Comparison of ENCODE assay signal across 1 cellular context in genomic region chr1:33295450-33296081, GRCh38.
A peak's percentile ranks its signal among the peaks of the same experiment; 100 is the strongest.
TF ChIP-seq lines count a peak whose summit lies in the region.

No MANE protein-coding gene starts in this region.

TF ChIP-seq in HepG2, 621 proteins besides CTCF, POLR2A, EP300 and RAD21 (continued from another document):
- TF ChIP-seq, protein P1, sequence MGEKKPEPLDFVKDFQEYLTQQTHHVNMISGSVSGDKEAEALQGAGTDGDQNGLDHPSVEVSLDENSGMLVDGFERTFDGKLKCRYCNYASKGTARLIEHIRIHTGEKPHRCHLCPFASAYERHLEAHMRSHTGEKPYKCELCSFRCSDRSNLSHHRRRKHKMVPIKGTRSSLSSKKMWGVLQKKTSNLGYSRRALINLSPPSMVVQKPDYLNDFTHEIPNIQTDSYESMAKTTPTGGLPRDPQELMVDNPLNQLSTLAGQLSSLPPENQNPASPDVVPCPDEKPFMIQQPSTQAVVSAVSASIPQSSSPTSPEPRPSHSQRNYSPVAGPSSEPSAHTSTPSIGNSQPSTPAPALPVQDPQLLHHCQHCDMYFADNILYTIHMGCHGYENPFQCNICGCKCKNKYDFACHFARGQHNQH (CRISPR knock-in tag; IDR thresholded peaks at IDR 0.05) = 0 out of 2 replicates have a peak, but pooled peaks have one; percentile 21
- TF ChIP-seq ZSCAN9 (CRISPR knock-in tag; IDR thresholded peaks at IDR 0.05; ENCODE audit: borderline replicate concordance) (no peak; the same call in 1 of the 2 replicates), THAP11 (CRISPR knock-in tag; IDR thresholded peaks at IDR 0.05) (0 out of 2 replicates have a peak, but pooled peaks have one; percentile 38), ELF1 (CRISPR knock-in tag; IDR thresholded peaks at IDR 0.05) (0 out of 2 replicates have a peak, but pooled peaks have one; percentile 35), SMARCC2 (IDR thresholded peaks at IDR 0.05) (no peak), ZNF20 (CRISPR knock-in tag; IDR thresholded peaks at IDR 0.05) (no peak), GABPB1 (CRISPR knock-in tag; IDR thresholded peaks at IDR 0.05) (0 out of 2 replicates have a peak, but pooled peaks have one; percentile 33), YY1 (IDR thresholded peaks at IDR 0.05; ENCODE audit: insufficient read depth, insufficient replicate concordance, low read depth, low read length) (peak; percentile 30), THRA (CRISPR knock-in tag; IDR thresholded peaks at IDR 0.05; ENCODE audit: borderline replicate concordance) (0 out of 2 replicates have a peak, but pooled peaks have one; percentile 33), SALL1 (CRISPR knock-in tag; IDR thresholded peaks at IDR 0.05) (peak; percentile 68), ZNF333 (CRISPR knock-in tag; IDR thresholded peaks at IDR 0.05; ENCODE audit: borderline replicate concordance) (no peak), HCFC1 (IDR thresholded peaks at IDR 0.05; ENCODE audit: low read depth, low read length) (no peak), ZSCAN25 (CRISPR knock-in tag; IDR thresholded peaks at IDR 0.05) (0 out of 2 replicates have a peak, but pooled peaks have one; percentile 33), BCL6 (CRISPR knock-in tag; IDR thresholded peaks at IDR 0.05) (no peak), RXRB (CRISPR knock-in tag; IDR thresholded peaks at IDR 0.05; ENCODE audit: borderline replicate concordance) (peak; percentile 40; the same call in 1 of the 2 replicates), ZFX (CRISPR knock-in tag; IDR thresholded peaks at IDR 0.05; ENCODE audit: low read depth) (peak; percentile 50), ZNF784 (CRISPR knock-in tag; IDR thresholded peaks at IDR 0.05; ENCODE audit: borderline replicate concordance) (no peak), FOXC1 (CRISPR knock-in tag; IDR thresholded peaks at IDR 0.05; ENCODE audit: borderline replicate concordance) (no peak), ZNF619 (CRISPR knock-in tag; IDR thresholded peaks at IDR 0.05) (0 out of 2 replicates have a peak, but pooled peaks have one; percentile 52), ZNF10 (CRISPR knock-in tag; IDR thresholded peaks at IDR 0.05; ENCODE audit: borderline replicate concordance, low read depth) (no peak), SMC3 (IDR thresholded peaks at IDR 0.05; ENCODE audit: low read length) (peak; percentile 88), MAZ (IDR thresholded peaks at IDR 0.05; ENCODE audit: borderline replicate concordance, low read depth, low read length) (no peak), MAZ (CRISPR knock-in tag; IDR thresholded peaks at IDR 0.05; ENCODE audit: low read depth) (0 out of 2 replicates have a peak, but pooled peaks have one; percentile 34), MXD3 (CRISPR knock-in tag; IDR thresholded peaks at IDR 0.05) (0 out of 2 replicates have a peak, but pooled peaks have one; percentile 18), CCDC6 (CRISPR knock-in tag; IDR thresholded peaks at IDR 0.05) (peak; percentile 48; the same call in 1 of the 2 replicates), ELF3 (CRISPR knock-in tag; IDR thresholded peaks at IDR 0.05) (0 out of 2 replicates have a peak, but pooled peaks have one; percentile 39), XRCC5 (optimal IDR thresholded peaks at IDR 0.05; ENCODE audit: low read length) (peak; percentile 60), CHD4 (IDR thresholded peaks at IDR 0.05; ENCODE audit: borderline replicate concordance, low read length) (peak; percentile 34; the same call in 1 of the 2 replicates), ETV5 (CRISPR knock-in tag; IDR thresholded peaks at IDR 0.05; ENCODE audit: borderline replicate concordance) (peak; percentile 43; the same call in 1 of the 2 replicates), ZNF629 (CRISPR knock-in tag; conservative IDR thresholded peaks at IDR 0.05) (peak; percentile 70; the same call in 1 of the 2 replicates), ZNF251 (CRISPR knock-in tag; IDR thresholded peaks at IDR 0.05) (no peak), HNRNPK (IDR thresholded peaks at IDR 0.05; ENCODE audit: low read depth, low read length, poor library complexity, severe bottlenecking) (no peak), ZNF883 (CRISPR knock-in tag; IDR thresholded peaks at IDR 0.05; ENCODE audit: not compliant biosample characterization) (no peak), ZBTB38 (CRISPR knock-in tag; IDR thresholded peaks at IDR 0.05) (peak; percentile 54; the same call in 1 of the 2 replicates), KDM2A (CRISPR knock-in tag; IDR thresholded peaks at IDR 0.05; ENCODE audit: borderline replicate concordance, low read depth) (peak; percentile 42; the same call in 1 of the 2 replicates), GLI4 (CRISPR knock-in tag; IDR thresholded peaks at IDR 0.05; ENCODE audit: borderline replicate concordance) (peak; percentile 59; the same call in 1 of the 2 replicates), DPF2 (CRISPR knock-in tag; IDR thresholded peaks at IDR 0.05; ENCODE audit: borderline replicate concordance, low read depth) (no peak), STAG1 (CRISPR knock-in tag; IDR thresholded peaks at IDR 0.05) (peak; percentile 87), KLF6 (CRISPR knock-in tag; IDR thresholded peaks at IDR 0.05) (no peak), ZNF570 (CRISPR knock-in tag; IDR thresholded peaks at IDR 0.05; ENCODE audit: borderline replicate concordance) (no peak), ZNF747 (CRISPR knock-in tag; IDR thresholded peaks at IDR 0.05; ENCODE audit: borderline replicate concordance) (0 out of 2 replicates have a peak, but pooled peaks have one; percentile 40), HNF4G (IDR thresholded peaks at IDR 0.05; ENCODE audit: borderline replicate concordance, low read depth, low read length) (no peak), HNF4G (CRISPR knock-in tag; IDR thresholded peaks at IDR 0.05; ENCODE audit: borderline replicate concordance, low read depth) (no peak), ZNF501 (CRISPR knock-in tag; IDR thresholded peaks at IDR 0.05) (peak; percentile 56; the same call in 1 of the 2 replicates), PITX1 (CRISPR knock-in tag; IDR thresholded peaks at IDR 0.05) (0 out of 2 replicates have a peak, but pooled peaks have one; percentile 22)
- TF ChIP-seq, protein P2, sequence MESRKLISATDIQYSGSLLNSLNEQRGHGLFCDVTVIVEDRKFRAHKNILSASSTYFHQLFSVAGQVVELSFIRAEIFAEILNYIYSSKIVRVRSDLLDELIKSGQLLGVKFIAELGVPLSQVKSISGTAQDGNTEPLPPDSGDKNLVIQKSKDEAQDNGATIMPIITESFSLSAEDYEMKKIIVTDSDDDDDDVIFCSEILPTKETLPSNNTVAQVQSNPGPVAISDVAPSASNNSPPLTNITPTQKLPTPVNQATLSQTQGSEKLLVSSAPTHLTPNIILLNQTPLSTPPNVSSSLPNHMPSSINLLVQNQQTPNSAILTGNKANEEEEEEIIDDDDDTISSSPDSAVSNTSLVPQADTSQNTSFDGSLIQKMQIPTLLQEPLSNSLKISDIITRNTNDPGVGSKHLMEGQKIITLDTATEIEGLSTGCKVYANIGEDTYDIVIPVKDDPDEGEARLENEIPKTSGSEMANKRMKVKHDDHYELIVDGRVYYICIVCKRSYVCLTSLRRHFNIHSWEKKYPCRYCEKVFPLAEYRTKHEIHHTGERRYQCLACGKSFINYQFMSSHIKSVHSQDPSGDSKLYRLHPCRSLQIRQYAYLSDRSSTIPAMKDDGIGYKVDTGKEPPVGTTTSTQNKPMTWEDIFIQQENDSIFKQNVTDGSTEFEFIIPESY (CRISPR knock-in tag; IDR thresholded peaks at IDR 0.05) = peak; percentile 72; the same call in 1 of the 2 replicates
- TF ChIP-seq, protein P3, sequence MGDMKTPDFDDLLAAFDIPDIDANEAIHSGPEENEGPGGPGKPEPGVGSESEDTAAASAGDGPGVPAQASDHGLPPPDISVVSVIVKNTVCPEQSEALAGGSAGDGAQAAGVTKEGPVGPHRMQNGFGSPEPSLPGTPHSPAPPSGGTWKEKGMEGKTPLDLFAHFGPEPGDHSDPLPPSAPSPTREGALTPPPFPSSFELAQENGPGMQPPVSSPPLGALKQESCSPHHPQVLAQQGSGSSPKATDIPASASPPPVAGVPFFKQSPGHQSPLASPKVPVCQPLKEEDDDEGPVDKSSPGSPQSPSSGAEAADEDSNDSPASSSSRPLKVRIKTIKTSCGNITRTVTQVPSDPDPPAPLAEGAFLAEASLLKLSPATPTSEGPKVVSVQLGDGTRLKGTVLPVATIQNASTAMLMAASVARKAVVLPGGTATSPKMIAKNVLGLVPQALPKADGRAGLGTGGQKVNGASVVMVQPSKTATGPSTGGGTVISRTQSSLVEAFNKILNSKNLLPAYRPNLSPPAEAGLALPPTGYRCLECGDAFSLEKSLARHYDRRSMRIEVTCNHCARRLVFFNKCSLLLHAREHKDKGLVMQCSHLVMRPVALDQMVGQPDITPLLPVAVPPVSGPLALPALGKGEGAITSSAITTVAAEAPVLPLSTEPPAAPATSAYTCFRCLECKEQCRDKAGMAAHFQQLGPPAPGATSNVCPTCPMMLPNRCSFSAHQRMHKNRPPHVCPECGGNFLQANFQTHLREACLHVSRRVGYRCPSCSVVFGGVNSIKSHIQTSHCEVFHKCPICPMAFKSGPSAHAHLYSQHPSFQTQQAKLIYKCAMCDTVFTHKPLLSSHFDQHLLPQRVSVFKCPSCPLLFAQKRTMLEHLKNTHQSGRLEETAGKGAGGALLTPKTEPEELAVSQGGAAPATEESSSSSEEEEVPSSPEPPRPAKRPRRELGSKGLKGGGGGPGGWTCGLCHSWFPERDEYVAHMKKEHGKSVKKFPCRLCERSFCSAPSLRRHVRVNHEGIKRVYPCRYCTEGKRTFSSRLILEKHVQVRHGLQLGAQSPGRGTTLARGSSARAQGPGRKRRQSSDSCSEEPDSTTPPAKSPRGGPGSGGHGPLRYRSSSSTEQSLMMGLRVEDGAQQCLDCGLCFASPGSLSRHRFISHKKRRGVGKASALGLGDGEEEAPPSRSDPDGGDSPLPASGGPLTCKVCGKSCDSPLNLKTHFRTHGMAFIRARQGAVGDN (CRISPR knock-in tag; IDR thresholded peaks at IDR 0.05) = peak; percentile 55
- TF ChIP-seq, protein P4, sequence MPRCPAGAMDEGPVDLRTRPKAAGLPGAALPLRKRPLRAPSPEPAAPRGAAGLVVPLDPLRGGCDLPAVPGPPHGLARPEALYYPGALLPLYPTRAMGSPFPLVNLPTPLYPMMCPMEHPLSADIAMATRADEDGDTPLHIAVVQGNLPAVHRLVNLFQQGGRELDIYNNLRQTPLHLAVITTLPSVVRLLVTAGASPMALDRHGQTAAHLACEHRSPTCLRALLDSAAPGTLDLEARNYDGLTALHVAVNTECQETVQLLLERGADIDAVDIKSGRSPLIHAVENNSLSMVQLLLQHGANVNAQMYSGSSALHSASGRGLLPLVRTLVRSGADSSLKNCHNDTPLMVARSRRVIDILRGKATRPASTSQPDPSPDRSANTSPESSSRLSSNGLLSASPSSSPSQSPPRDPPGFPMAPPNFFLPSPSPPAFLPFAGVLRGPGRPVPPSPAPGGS (CRISPR knock-in tag; IDR thresholded peaks at IDR 0.05) = 0 out of 2 replicates have a peak, but pooled peaks have one; percentile 39
- TF ChIP-seq, protein P5, sequence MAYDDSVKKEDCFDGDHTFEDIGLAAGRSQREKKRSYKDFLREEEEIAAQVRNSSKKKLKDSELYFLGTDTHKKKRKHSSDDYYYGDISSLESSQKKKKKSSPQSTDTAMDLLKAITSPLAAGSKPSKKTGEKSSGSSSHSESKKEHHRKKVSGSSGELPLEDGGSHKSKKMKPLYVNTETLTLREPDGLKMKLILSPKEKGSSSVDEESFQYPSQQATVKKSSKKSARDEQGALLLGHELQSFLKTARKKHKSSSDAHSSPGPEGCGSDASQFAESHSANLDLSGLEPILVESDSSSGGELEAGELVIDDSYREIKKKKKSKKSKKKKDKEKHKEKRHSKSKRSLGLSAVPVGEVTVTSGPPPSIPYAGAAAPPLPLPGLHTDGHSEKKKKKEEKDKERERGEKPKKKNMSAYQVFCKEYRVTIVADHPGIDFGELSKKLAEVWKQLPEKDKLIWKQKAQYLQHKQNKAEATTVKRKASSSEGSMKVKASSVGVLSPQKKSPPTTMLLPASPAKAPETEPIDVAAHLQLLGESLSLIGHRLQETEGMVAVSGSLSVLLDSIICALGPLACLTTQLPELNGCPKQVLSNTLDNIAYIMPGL (CRISPR knock-in tag; IDR thresholded peaks at IDR 0.05; ENCODE audit: borderline replicate concordance in 1 of 2, low read depth in 1 of 2) = 0 out of 4 replicates have a peak, but pooled peaks of 1 of the 2 experiments have one; percentile 49
TF ChIP-seq in HepG2: peak in this region for 34.
